ENCODE assay signal across 8 cellular contexts in the genomic region with DNA sequence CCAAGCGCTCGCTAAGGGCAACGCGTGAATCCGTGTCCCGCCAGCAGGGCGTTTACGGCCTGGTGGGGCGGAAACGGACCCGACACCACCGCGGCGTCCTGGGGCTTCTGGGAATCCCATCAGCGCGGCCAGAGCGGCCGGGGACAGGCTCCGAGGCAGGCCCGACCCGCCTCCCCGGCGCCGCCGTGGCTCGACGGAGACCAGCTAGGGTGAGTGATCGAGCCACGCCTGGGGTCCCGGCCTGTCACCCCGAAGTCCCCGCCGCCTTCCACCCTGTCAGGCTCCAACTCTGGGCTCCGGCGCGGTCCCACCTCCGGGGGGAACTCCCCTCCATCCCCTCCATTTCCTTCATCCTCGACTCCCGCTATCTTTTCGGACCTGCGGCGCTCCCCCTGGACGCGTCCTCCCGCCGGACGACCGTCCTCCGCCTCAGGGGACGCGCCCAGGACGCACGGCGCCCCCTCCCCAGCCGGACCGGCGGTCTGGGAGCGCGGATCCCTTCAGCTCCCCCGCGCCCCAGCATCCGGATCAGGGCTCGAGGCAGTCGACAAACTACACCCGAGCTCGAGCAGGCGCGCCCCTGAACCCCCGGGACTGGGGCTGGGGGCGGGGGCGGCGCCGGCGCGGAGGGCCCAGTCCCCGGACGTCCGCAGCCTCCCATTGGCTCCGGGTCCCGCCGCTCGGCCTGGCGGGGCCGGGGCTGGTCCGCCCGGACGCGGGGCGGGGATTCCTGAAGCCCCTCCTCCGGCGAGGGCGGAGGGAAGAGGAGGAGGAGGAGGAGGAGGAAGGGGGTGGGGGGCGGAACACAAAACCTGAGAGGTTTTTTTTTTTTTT. TPM values are rescaled to one million over a fixed set of nuclear protein-coding genes. Genes with fewer than 3 reads are reported as not detected.
DNase-seq lines count a peak whose midpoint lies in the region; ATAC-seq and TF ChIP-seq lines count a peak whose summit lies in the region.

No MANE protein-coding gene starts in this region.

- TF ChIP-seq CTCF in AG04449 (IDR thresholded peaks at IDR 0.05; ENCODE audit: insufficient read depth, low read length, missing control alignments) (peak; percentile 56), activated B cell treated with CpG ODN at 0.5 μM for 24 hours (IDR thresholded peaks at IDR 0.05) (no peak), cardiac fibroblast (IDR thresholded peaks at IDR 0.05; ENCODE audit: low read depth, low read length) (peak; percentile 39)

- POLR2A ChIA-PET in AG04449 (lab: Yijun Ruan, JAX) (interaction anchor here (1.4 kb wide), 1 partner anchor 8 kb away, joined by 5 read pairs; no protein-coding TSS in a partner anchor), activated B cell treated with CpG ODN at 0.5 μM for 24 hours (lab: Charles Lee) (interaction anchor here (0.6 to 1.7 kb wide), 5 partner anchors 8 to 578 kb away, joined by 3 to 11 read pairs (median 3); partner anchors contain the start of gene KPTN)

- peak; percentile 86 for ATAC-seq in GM18868 (IDR thresholded peaks at IDR 0.05; ENCODE audit: unreplicated experiment)
- ATAC-seq in HG03103 (IDR thresholded peaks at IDR 0.05; ENCODE audit: low read depth, unreplicated experiment): peak; percentile 75
- peak; percentile 90 for ATAC-seq in activated B cell treated with CpG ODN at 0.5 μM for 24 hours (ENCODE audit: low read depth)

- peak overlapping the region; percentile 84 for H3K4me3 Mint-ChIP-seq in activated B cell treated with CpG ODN at 0.5 μM for 24 hours

- peaks cover 24% of the 10 kb centered on the region for H3K4me1 Mint-ChIP-seq in activated B cell treated with CpG ODN at 0.5 μM for 24 hours

- H3K27me3 Mint-ChIP-seq in activated B cell treated with CpG ODN at 0.5 μM for 24 hours: no peaks in the 10 kb centered on the region

- H3K36me3 Mint-ChIP-seq in activated B cell treated with CpG ODN at 0.5 μM for 24 hours (ENCODE audit: low read depth): peaks cover 2% of the 10 kb centered on the region

- H3K27ac Mint-ChIP-seq in activated B cell treated with CpG ODN at 0.5 μM for 24 hours: peak overlapping the region; percentile 71

- no peak for DNase-seq in AG04449 (ENCODE audit: low read depth, low spot score)
- DNase-seq in NCI-H2196 (lab: John Stamatoyannopoulos, UW; ENCODE audit: unreplicated experiment): peak; percentile 96
- peak; percentile 99 for DNase-seq in activated B cell treated with CpG ODN at 0.5 μM for 24 hours
- DNase-seq in cardiac fibroblast (ENCODE audit: low read depth in 2 of 2): peak; percentile 90 to 97
- DNase-seq in islet precursor cell: peak; percentile 97
- DNase-seq in stimulated activated CD4-positive, alpha-beta T cell treated with anti-CD3 and anti-CD28 coated beads, Interleukin-12 subunit alpha, Interleukin-12 subunit beta, amount 100 ng/mL, for 4 hours: peak; percentile 97

- H3K9me3 Mint-ChIP-seq in activated B cell treated with CpG ODN at 0.5 μM for 24 hours: no peaks in the 10 kb centered on the region

- CTCF ChIA-PET in AG04449 (lab: Yijun Ruan, JAX) (interaction anchor here (1.0 to 1.2 kb wide), 3 partner anchors 10 to 92 kb away, joined by 3 read pairs; no protein-coding TSS in a partner anchor), activated B cell treated with CpG ODN at 0.5 μM for 24 hours (lab: Charles Lee) (interaction anchor here (0.5 to 1.4 kb wide), 4 partner anchors 8 to 171 kb away, joined by 3 read pairs; no protein-coding TSS in a partner anchor)

- H3K4me3 ChIP-seq in AG04449 (ENCODE audit: low read depth, low read length): peak overlapping the region; percentile 85
- H3K4me3 ChIP-seq in cardiac fibroblast (replicated peaks in 1 of 2; ENCODE audit: low read depth in 2 of 2, low read length in 2 of 2): peak overlapping the region; percentile 82 to 95

- intact Hi-C loops in activated B cell treated with CpG ODN at 0.5 μM for 24 hours (cut with micrococcal nuclease): loop anchor here (1.0 to 2.0 kb wide), 6 partner anchors 8 to 334 kb away; partner anchors contain the start of genes DHX34, INAFM1, KPTN and NAPA

RNA-seq across cellular contexts. Expression of gene BICRA, which starts 0.6 kb away (rescaled TPM):
- total RNA-seq in activated B cell treated with CpG ODN at 0.5 μM for 24 hours: 15.9 and 16.0 TPM in 2 replicates

RNA-seq across cellular contexts. Expression of gene ZNF541, which starts 35.3 kb away (rescaled TPM):
- total RNA-seq in activated B cell treated with CpG ODN at 0.5 μM for 24 hours: not detected in 2 replicates
